17 cellular contexts compared by ENCODE assay signal in genomic region chr17:67270411-67270810, GRCh38.
"Had no signal": no experiment of that assay in that cellular context is flagged by ENCODE, and none has a peak within 500 bp of the region (broad histone marks: within the 10 kb centered on the region; RNA-seq: fewer than 3 reads in every experiment).

No MANE protein-coding gene starts in this region.

- H3K9me3 Mint-ChIP-seq: activated naive CD4-positive, alpha-beta T cell treated with anti-CD3 and anti-CD28 coated beads, Interleukin-2, amount 50 U/mL, for 24 hours; effector memory CD8-positive, alpha-beta T cell; naive thymus-derived CD8-positive, alpha-beta T cell; neural progenitor cell; type B pancreatic cell; WTC11 had no signal

- H3K27me3 Mint-ChIP-seq: activated naive CD4-positive, alpha-beta T cell treated with anti-CD3 and anti-CD28 coated beads, Interleukin-2, amount 50 U/mL, for 24 hours; effector memory CD8-positive, alpha-beta T cell; naive thymus-derived CD8-positive, alpha-beta T cell; progenitor cell of endocrine pancreas; type B pancreatic cell had no signal

- H3K36me3 Mint-ChIP-seq: activated naive CD4-positive, alpha-beta T cell treated with anti-CD3 and anti-CD28 coated beads, Interleukin-2, amount 50 U/mL, for 24 hours; naive thymus-derived CD8-positive, alpha-beta T cell; neural progenitor cell; type B pancreatic cell; WTC11 had no signal

- DNase-seq: activated gamma-delta T cell treated with Interleukin-2 at 50 U/mL for 16 hours; activated T-cell treated with anti-CD3 and anti-CD28 coated beads, Interleukin-2, amount 50 U/mL, for 1 hour; adrenal gland; brain microvascular endothelial cell; caudate nucleus; effector memory CD8-positive, alpha-beta T cell; hippocampal formation; left ventricle myocardium inferior; retina; stimulated activated CD4-positive, alpha-beta T cell treated with anti-CD3 and anti-CD28 coated beads, Interleukin-4, amount 100 ng/mL, for 24 hours; stimulated activated naive CD4-positive, alpha-beta T cell treated with Interleukin-2 at 50 U/mL for 16 hours had no signal

- H3K4me3 Mint-ChIP-seq: activated naive CD4-positive, alpha-beta T cell treated with anti-CD3 and anti-CD28 coated beads, Interleukin-2, amount 50 U/mL, for 24 hours; effector memory CD8-positive, alpha-beta T cell; naive thymus-derived CD8-positive, alpha-beta T cell; neural progenitor cell; type B pancreatic cell; WTC11 had no signal

- H3K27ac Mint-ChIP-seq: activated naive CD4-positive, alpha-beta T cell treated with anti-CD3 and anti-CD28 coated beads, Interleukin-2, amount 50 U/mL, for 24 hours; effector memory CD8-positive, alpha-beta T cell; naive thymus-derived CD8-positive, alpha-beta T cell; neural progenitor cell; progenitor cell of endocrine pancreas; type B pancreatic cell; WTC11 had no signal

- H3K4me1 Mint-ChIP-seq: activated naive CD4-positive, alpha-beta T cell treated with anti-CD3 and anti-CD28 coated beads, Interleukin-2, amount 50 U/mL, for 24 hours; neural progenitor cell; WTC11 had no signal

- ATAC-seq: effector memory CD8-positive, alpha-beta T cell; naive thymus-derived CD8-positive, alpha-beta T cell; WTC11 had no signal
